Comparison of ENCODE assay signal across 1 cellular context in genomic region chr1:50976890-50977574, GRCh38.
TF ChIP-seq lines count a peak whose summit lies in the region.

No MANE protein-coding gene starts in this region.

TF ChIP-seq in H1, 55 proteins besides CTCF, POLR2A, EP300 and RAD21 (continued from another document):
- TF ChIP-seq NANOG (IDR thresholded peaks at IDR 0.05; ENCODE audit: insufficient read depth, low read depth, low read length, poor library complexity, severe bottlenecking) (no peak), ATF2 (IDR thresholded peaks at IDR 0.05; ENCODE audit: low read length) (no peak), RXRA (IDR thresholded peaks at IDR 0.05; ENCODE audit: insufficient read depth, low read depth, low read length) (no peak), FOSL1 (IDR thresholded peaks at IDR 0.05; ENCODE audit: insufficient read depth, low read depth, low read length) (no peak), BACH1 (IDR thresholded peaks at IDR 0.05; ENCODE audit: low read length) (no peak), ASH2L (IDR thresholded peaks at IDR 0.05; ENCODE audit: low read length) (peak; percentile 3)
